ENCODE assay signal across 1 cellular context in genomic region chr5:94111209-94112004, GRCh38.
TF ChIP-seq lines count a peak whose summit lies in the region.

No MANE protein-coding gene starts in this region.

TF ChIP-seq in HepG2, 621 proteins besides CTCF, POLR2A, EP300 and RAD21 (continued from another document and continues in another):
- TF ChIP-seq AKNA (CRISPR knock-in tag; IDR thresholded peaks at IDR 0.05; ENCODE audit: borderline replicate concordance) (0 out of 2 replicates have a peak, but pooled peaks have one; percentile 33), SNAPC5 (CRISPR knock-in tag; IDR thresholded peaks at IDR 0.05; ENCODE audit: borderline replicate concordance) (no peak), FOSL2 (CRISPR knock-in tag; IDR thresholded peaks at IDR 0.05) (0 out of 2 replicates have a peak, but pooled peaks have one; percentile 49), ZFP37 (CRISPR knock-in tag; IDR thresholded peaks at IDR 0.05; ENCODE audit: borderline replicate concordance) (no peak; the same call in 1 of the 2 replicates), PCBP2 (optimal IDR thresholded peaks at IDR 0.05; ENCODE audit: low read depth, low read length, poor library complexity, severe bottlenecking) (no peak), ZFP1 (CRISPR knock-in tag; IDR thresholded peaks at IDR 0.05) (no peak), SSRP1 (CRISPR knock-in tag; IDR thresholded peaks at IDR 0.05) (no peak), TBX2 (CRISPR knock-in tag; IDR thresholded peaks at IDR 0.05; ENCODE audit: borderline replicate concordance) (peak; percentile 83; the same call in 1 of the 2 replicates), ZSCAN21 (CRISPR knock-in tag; IDR thresholded peaks at IDR 0.05; ENCODE audit: borderline replicate concordance) (0 out of 2 replicates have a peak, but pooled peaks have one; percentile 58), MXD3 (CRISPR knock-in tag; IDR thresholded peaks at IDR 0.05) (peak; percentile 79), CBX2 (IDR thresholded peaks at IDR 0.05; ENCODE audit: low read depth, low read length) (no peak), CBX2 (CRISPR knock-in tag; IDR thresholded peaks at IDR 0.05; ENCODE audit: low read depth) (peak; percentile 83; the same call in 1 of the 2 replicates), KMT2A (CRISPR knock-in tag; IDR thresholded peaks at IDR 0.05) (peak; percentile 88; the same call in 1 of the 2 replicates), ZNF530 (CRISPR knock-in tag; IDR thresholded peaks at IDR 0.05; ENCODE audit: low read depth) (no peak), ZBTB34 (CRISPR knock-in tag; IDR thresholded peaks at IDR 0.05) (no peak), HMG20B (CRISPR knock-in tag; conservative IDR thresholded peaks at IDR 0.05) (0 out of 2 replicates have a peak, but pooled peaks have one; percentile 26), SPEN (CRISPR knock-in tag; IDR thresholded peaks at IDR 0.05; ENCODE audit: low read depth) (peak; percentile 88), ZNF138 (CRISPR knock-in tag; IDR thresholded peaks at IDR 0.05; ENCODE audit: low read depth) (no peak), CHD4 (IDR thresholded peaks at IDR 0.05; ENCODE audit: borderline replicate concordance, low read length) (no peak), RNF2 (conservative IDR thresholded peaks at IDR 0.05; ENCODE audit: low read depth) (0 out of 2 replicates have a peak, but pooled peaks have one; percentile 58), ZSCAN20 (CRISPR knock-in tag; IDR thresholded peaks at IDR 0.05; ENCODE audit: borderline replicate concordance) (no peak; the same call in 1 of the 2 replicates), HOXA3 (CRISPR knock-in tag; IDR thresholded peaks at IDR 0.05) (peak; percentile 94), TCF12 (IDR thresholded peaks at IDR 0.05) (no peak), TCF12 (CRISPR knock-in tag; IDR thresholded peaks at IDR 0.05) (0 out of 2 replicates have a peak, but pooled peaks have one; percentile 48), ZNF761 (CRISPR knock-in tag; conservative IDR thresholded peaks at IDR 0.05) (peak; percentile 62; the same call in 1 of the 2 replicates), FOXK1 (CRISPR knock-in tag; IDR thresholded peaks at IDR 0.05; ENCODE audit: borderline replicate concordance, low read depth) (peak; percentile 91), ZNF24 (IDR thresholded peaks at IDR 0.05) (no peak), ZNF382 (CRISPR knock-in tag; IDR thresholded peaks at IDR 0.05; ENCODE audit: borderline replicate concordance) (no peak), ZNF572 (CRISPR knock-in tag; IDR thresholded peaks at IDR 0.05) (no peak; the same call in 1 of the 2 replicates), ETV6 (CRISPR knock-in tag; conservative IDR thresholded peaks at IDR 0.05) (0 out of 2 replicates have a peak, but pooled peaks have one; percentile 28), ZZZ3 (CRISPR knock-in tag; IDR thresholded peaks at IDR 0.05; ENCODE audit: borderline replicate concordance) (no peak; the same call in 1 of the 2 replicates), NFRKB (IDR thresholded peaks at IDR 0.05) (no peak), ZNF225 (CRISPR knock-in tag; IDR thresholded peaks at IDR 0.05) (0 out of 2 replicates have a peak, but pooled peaks have one; percentile 52), KAT8 (CRISPR knock-in tag; IDR thresholded peaks at IDR 0.05) (peak; percentile 98), SETDB1 (CRISPR knock-in tag; IDR thresholded peaks at IDR 0.05; ENCODE audit: borderline replicate concordance) (no peak), NCOR1 (IDR thresholded peaks at IDR 0.05; ENCODE audit: borderline replicate concordance, low read length) (no peak), ZBTB25 (CRISPR knock-in tag; IDR thresholded peaks at IDR 0.05) (peak; percentile 80), ZNF772 (CRISPR knock-in tag; IDR thresholded peaks at IDR 0.05) (no peak), KDM5A (IDR thresholded peaks at IDR 0.05; ENCODE audit: borderline replicate concordance, low read length) (no peak), DPF2 (CRISPR knock-in tag; IDR thresholded peaks at IDR 0.05; ENCODE audit: borderline replicate concordance, low read depth) (no peak), ZNF775 (CRISPR knock-in tag; IDR thresholded peaks at IDR 0.05; ENCODE audit: borderline replicate concordance) (no peak), IKZF1 (IDR thresholded peaks at IDR 0.05) (no peak), REXO4 (CRISPR knock-in tag; IDR thresholded peaks at IDR 0.05; ENCODE audit: borderline replicate concordance) (no peak), MAF1 (CRISPR knock-in tag; IDR thresholded peaks at IDR 0.05; ENCODE audit: borderline replicate concordance) (0 out of 2 replicates have a peak, but pooled peaks have one; percentile 64), ARID4A (CRISPR knock-in tag; IDR thresholded peaks at IDR 0.05; ENCODE audit: borderline replicate concordance) (peak; percentile 89), ZFP41 (CRISPR knock-in tag; IDR thresholded peaks at IDR 0.05; ENCODE audit: borderline replicate concordance) (no peak), ZNF296 (CRISPR knock-in tag; conservative IDR thresholded peaks at IDR 0.05) (no peak), EED (CRISPR knock-in tag; IDR thresholded peaks at IDR 0.05) (no peak), ZFP62 (CRISPR knock-in tag; IDR thresholded peaks at IDR 0.05) (no peak), RFX3 (CRISPR knock-in tag; IDR thresholded peaks at IDR 0.05) (no peak), BRD4 (CRISPR knock-in tag; IDR thresholded peaks at IDR 0.05) (peak; percentile 60; the same call in 1 of the 2 replicates), TMF1 (CRISPR knock-in tag; IDR thresholded peaks at IDR 0.05; ENCODE audit: low read depth) (no peak), BRCA1 (CRISPR knock-in tag; IDR thresholded peaks at IDR 0.05) (no peak), HIC2 (CRISPR knock-in tag; IDR thresholded peaks at IDR 0.05; ENCODE audit: low read depth) (no peak), BCL6 (CRISPR knock-in tag; IDR thresholded peaks at IDR 0.05) (peak; percentile 62)
